Comparison of ENCODE assay signal across 8 cellular contexts in the genomic region with DNA sequence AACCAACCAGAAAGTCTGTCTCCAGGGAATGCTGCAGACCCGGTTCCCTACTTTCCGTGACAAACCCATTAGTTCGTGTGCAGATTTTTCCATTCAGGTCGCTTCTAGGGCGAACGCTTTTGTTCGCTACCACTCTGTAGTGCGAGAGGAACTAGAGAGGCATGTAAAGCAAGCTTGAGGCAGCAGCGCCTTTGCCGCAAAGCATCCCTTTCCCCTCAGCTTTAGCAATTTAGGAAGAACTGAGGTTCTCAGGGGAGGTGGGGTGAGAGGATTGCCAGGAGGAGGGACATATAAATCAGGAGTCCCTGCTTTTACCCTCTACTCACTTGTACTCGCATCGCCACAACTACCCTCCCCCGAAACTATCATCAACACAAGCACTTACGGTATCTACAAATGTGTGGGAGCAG. TPM values are rescaled to one million over a fixed set of nuclear protein-coding genes. Genes with fewer than 3 reads are reported as not detected.
DNase-seq lines count a peak whose midpoint lies in the region; FAIRE-seq and TF ChIP-seq lines count a peak whose summit lies in the region.

No MANE protein-coding gene starts in this region.

- H3K4me3 Mint-ChIP-seq in MCF 10A (ENCODE audit: unreplicated experiment): peak overlapping the region; percentile 75

- CTCF ChIA-PET in MCF 10A (lab: Yijun Ruan, JAX): interaction anchor here (0.7 to 1.2 kb wide), 4 partner anchors 9 to 1348 kb away, joined by 3 to 5 read pairs (median 4); no protein-coding TSS in a partner anchor

- H3K27me3 Mint-ChIP-seq in MCF 10A (ENCODE audit: insufficient read depth, unreplicated experiment): no peaks in the 10 kb centered on the region

- intact Hi-C loops in MCF 10A (cut with micrococcal nuclease): loop anchor here (10.0 kb wide), 1 partner anchor 1353 kb away; no protein-coding TSS in a partner anchor
- intact Hi-C loops in sigmoid colon (cut with DNase I): no loop called here

- H3K27ac ChIP-seq in iPS-18a (ENCODE audit: low read length) (no peak overlapping the region), sigmoid colon (peak overlapping the region in 1 of 4 donors; percentile 38)

- FAIRE-seq in D721Med (lab: Jason Lieb, UNC): no peak

- TF ChIP-seq POLR2A in sigmoid colon (IDR thresholded peaks at IDR 0.05): no peak

- 2 to 11% methylated on average over 14 of the region's 14 CpGs for WGBS in sigmoid colon, 2 donors

- no peak for TF ChIP-seq EP300 in sigmoid colon (IDR thresholded peaks at IDR 0.05)

- H3K36me3 Mint-ChIP-seq in MCF 10A (ENCODE audit: insufficient read depth, unreplicated experiment): no peaks in the 10 kb centered on the region

- H3K4me3 ChIP-seq in iPS-18a (ENCODE audit: low read length): peak overlapping the region; percentile 67
- peak overlapping the region; percentile 33 to 64 (median 56) for H3K4me3 ChIP-seq in sigmoid colon

- peaks cover 4% of the 10 kb centered on the region for H3K4me1 Mint-ChIP-seq in MCF 10A (ENCODE audit: insufficient read depth, unreplicated experiment)

- H3K36me3 ChIP-seq in iPS-18a (ENCODE audit: control insufficient read depth, low read depth, low read length) (no peaks in the 10 kb centered on the region), sigmoid colon (no peaks in the 10 kb centered on the region)

- H3K4me1 ChIP-seq in iPS-18a (ENCODE audit: control insufficient read depth, low read depth, low read length) (peaks cover 3% of the 10 kb centered on the region), sigmoid colon (peaks cover 0 to 14% (median 9%) of the 10 kb centered on the region in 4 donors)

- no peak overlapping the region for H3K27ac Mint-ChIP-seq in MCF 10A (ENCODE audit: low read depth, unreplicated experiment)

- POLR2A ChIA-PET in MCF 10A (lab: Yijun Ruan, JAX): no interaction called here

- TF ChIP-seq CTCF in MCF 10A (IDR thresholded peaks at IDR 0.05; ENCODE audit: unreplicated experiment): no peak
- TF ChIP-seq CTCF in sigmoid colon (IDR thresholded peaks at IDR 0.05): no peak
- no peak for TF ChIP-seq CTCF in D721Med (IDR thresholded peaks at IDR 0.05; ENCODE audit: insufficient read depth, missing control alignments)

- no TSS peak for BruUV-seq in MCF 10A (replicated peaks; lab: Mats Ljungman, UMichigan)

- no peak overlapping the region for H3K9ac ChIP-seq in iPS-18a (ENCODE audit: low read length)

- no peaks in the 10 kb centered on the region for H3K9me3 Mint-ChIP-seq in MCF 10A (ENCODE audit: unreplicated experiment)

- H3K9me3 ChIP-seq in iPS-18a (ENCODE audit: control insufficient read depth, low read depth, low read length) (no peaks in the 10 kb centered on the region), sigmoid colon (no peaks in the 10 kb centered on the region)

- H3K27me3 ChIP-seq in iPS-18a (ENCODE audit: control insufficient read depth, insufficient read depth, low read length) (peaks cover 45% of the 10 kb centered on the region), sigmoid colon (peaks cover 0 to 30% (median 3%) of the 10 kb centered on the region in 3 donors)

- DNase-seq in DMS53 (lab: John Stamatoyannopoulos, UW): peak; percentile 76
- peak; percentile 59 for DNase-seq in H4 (ENCODE audit: low spot score)
- DNase-seq in NOMO-1 treated with DMSO at 0.1 percent for 48 hours (lab: John Stamatoyannopoulos, UW; ENCODE audit: unreplicated experiment): peak; percentile 47
- DNase-seq in MCF 10A (ENCODE audit: unreplicated experiment): no peak
- no peak for DNase-seq in sigmoid colon
- no peak for DNase-seq in D721Med (ENCODE audit: insufficient read length, low spot score)
- DNase-seq in activated effector memory CD4-positive, alpha-beta T cell treated with Interleukin-2 at 50 U/mL for 16 hours: no peak

RNA-seq across cellular contexts. Expression of a gene that starts 0.8 kb away (rescaled TPM):
- total RNA-seq in H4 (2014; rRNA removed; shearing (Covaris generic)): 4.0 and 6.0 TPM in 2 replicates
- total RNA-seq in MCF 10A (2022) (0.17 TPM in 1 of 2 replicates, not detected in the other), sigmoid colon (1 to 10 TPM in 1 of 4 donors, under 1 TPM in 3; 0.14 to 1.1 (median 0.30) TPM)
- polyA plus RNA-seq in sigmoid colon: under 1 TPM in 1 of 3 donors, not detected in 2; 0.31 TPM

Comparison
In these comparisons a context has a peak if more than half of its experiments do, and no peak if none do; other contexts are left out.
1. DNase-seq: peak in DMS53 (single experiment), H4 (single experiment) and NOMO-1 treated with DMSO at 0.1 percent for 48 hours (single experiment); none in MCF 10A (single experiment), sigmoid colon (single experiment), D721Med (single experiment) and activated effector memory CD4-positive, alpha-beta T cell treated with Interleukin-2 at 50 U/mL for 16 hours (single experiment).